In genomic region chr1:15304708-15305326, GRCh38 we compare ENCODE assay signal across 8 cellular contexts. TPM values are rescaled to one million over a fixed set of nuclear protein-coding genes. Genes with fewer than 3 reads are reported as not detected.
DNase-seq lines count a peak whose midpoint lies in the region; TF ChIP-seq lines count a peak whose summit lies in the region.

No MANE protein-coding gene starts in this region.

- H3K27ac ChIP-seq in fibroblast of lung (ENCODE audit: insufficient read depth, low read length) = no peak overlapping the region

- H3K36me3 ChIP-seq in NT2/D1 (ENCODE audit: insufficient read depth, insufficient read length, low read length) (no peaks in the 10 kb centered on the region), fibroblast of lung (ENCODE audit: control insufficient read depth, insufficient read depth, low read length) (no peaks in the 10 kb centered on the region)

- H3K27me3 ChIP-seq in NT2/D1 (ENCODE audit: insufficient read depth, insufficient read length) = no peaks in the 10 kb centered on the region
- no peaks in the 10 kb centered on the region for H3K27me3 ChIP-seq in fibroblast of lung (ENCODE audit: control insufficient read depth, insufficient read depth, low read length)

- DNase-seq in AG09309 (ENCODE audit: low read depth) (no peak), H4 (ENCODE audit: low spot score) (peak; percentile 46), NT2/D1 (ENCODE audit: low read depth, low spot score) (peak; percentile 15), activated T-cell treated with anti-CD3 and anti-CD28 coated beads for 24 hours (ENCODE audit: low read depth) (peak; percentile 50), fibroblast of lung (ENCODE audit: low read depth in 2 of 2) (peak; percentile 36 to 44), nucleus accumbens (lab: John Stamatoyannopoulos, UW) (peak in 32 of 56 donors; percentile 2 to 75 (median 18)), superior temporal gyrus (ENCODE audit: extremely low spot score) (peak; percentile 69), GOT3 (lab: John Stamatoyannopoulos, UW) (no peak)

- no peak overlapping the region for H3K4me2 ChIP-seq in fibroblast of lung (ENCODE audit: extremely low read depth, insufficient read depth, low read length)

- H3K9me3 ChIP-seq in NT2/D1 (ENCODE audit: insufficient read depth, low read length) (peaks cover 9% of the 10 kb centered on the region; the same call in 1 of the 2 replicates), fibroblast of lung (ENCODE audit: control insufficient read depth, insufficient read depth, low read depth, low read length) (no peaks in the 10 kb centered on the region)

- H2AFZ ChIP-seq in fibroblast of lung (ENCODE audit: low read length) = no peak overlapping the region

- TF ChIP-seq CTCF in AG09309 (IDR thresholded peaks at IDR 0.05; ENCODE audit: control insufficient read depth, insufficient read depth, low read depth, low read length, missing control alignments) (peak; percentile 82), fibroblast of lung (conservative IDR thresholded peaks at IDR 0.05 in 1 of 2, IDR thresholded peaks at IDR 0.05 in 1 of 2; ENCODE audit: low read depth in 1 of 2, low read length in 2 of 2) (peak; percentile 75 to 81)

- no peaks in the 10 kb centered on the region for H3K4me1 ChIP-seq in NT2/D1 (ENCODE audit: insufficient read depth, insufficient read length)
- no peaks in the 10 kb centered on the region for H3K4me1 ChIP-seq in fibroblast of lung (ENCODE audit: control insufficient read depth, extremely low read depth, insufficient read depth, low read length)

- H4K20me1 ChIP-seq in fibroblast of lung (ENCODE audit: control insufficient read depth, extremely low read depth, insufficient read depth, low read length) = no peaks in the 10 kb centered on the region

- peak overlapping the region; percentile 8 for H3K4me3 ChIP-seq in AG09309 (ENCODE audit: control insufficient read depth, low read depth, low read length)
- H3K4me3 ChIP-seq in NT2/D1 (ENCODE audit: insufficient read length, low read depth) = no peak overlapping the region
- no peak overlapping the region for H3K4me3 ChIP-seq in fibroblast of lung (replicated peaks in 1 of 4; ENCODE audit: control extremely low read depth in 1 of 4, insufficient read depth in 1 of 4, low read depth in 3 of 4, low read length in 4 of 4)

- peak overlapping the region; percentile 42 for H3K9ac ChIP-seq in NT2/D1 (ENCODE audit: insufficient read length, low read depth)
- H3K9ac ChIP-seq in fibroblast of lung (ENCODE audit: insufficient read depth, low read length) = no peak overlapping the region

- H3K79me2 ChIP-seq in fibroblast of lung (ENCODE audit: control insufficient read depth, insufficient read depth, low read length) = no peaks in the 10 kb centered on the region

RNA-seq across cellular contexts. Expression of gene FHAD1, which starts 57.8 kb away (rescaled TPM):
- 0.17 TPM in 1 of 2 replicates, not detected in the other for total RNA-seq in H4 (2014; rRNA removed; shearing (Covaris generic))
- 0.66 and 0.77 TPM in 2 replicates for total RNA-seq in fibroblast of lung
- polyA plus RNA-seq in fibroblast of lung = 0.09 and 0.37 TPM in 2 replicates
- 0.19 and 0.37 TPM in 2 replicates for polyA plus RNA-seq in fibroblast of lung (2012)
- not detected in 2 replicates for polyA minus RNA-seq in fibroblast of lung (ENCODE audit: low replicate concordance)

Comparison
In these comparisons a context has a peak if more than half of its experiments do, and no peak if none do; other contexts are left out.
1. DNase-seq: peak in H4 (single experiment), NT2/D1 (single experiment), activated T-cell treated with anti-CD3 and anti-CD28 coated beads for 24 hours (single experiment), fibroblast of lung (2 of 2), nucleus accumbens (32 of 56) and superior temporal gyrus (single experiment); none in AG09309 (single experiment) and GOT3 (single experiment).